ENCODE assay signal across 1 cellular context in genomic region chr1:156958247-156958714, GRCh38.
TF ChIP-seq lines count a peak whose summit lies in the region.

No MANE protein-coding gene starts in this region.

TF ChIP-seq in K562, 482 proteins besides CTCF, POLR2A, EP300 and RAD21 (continued from another document and continues in another):
- TF ChIP-seq, protein P1, sequence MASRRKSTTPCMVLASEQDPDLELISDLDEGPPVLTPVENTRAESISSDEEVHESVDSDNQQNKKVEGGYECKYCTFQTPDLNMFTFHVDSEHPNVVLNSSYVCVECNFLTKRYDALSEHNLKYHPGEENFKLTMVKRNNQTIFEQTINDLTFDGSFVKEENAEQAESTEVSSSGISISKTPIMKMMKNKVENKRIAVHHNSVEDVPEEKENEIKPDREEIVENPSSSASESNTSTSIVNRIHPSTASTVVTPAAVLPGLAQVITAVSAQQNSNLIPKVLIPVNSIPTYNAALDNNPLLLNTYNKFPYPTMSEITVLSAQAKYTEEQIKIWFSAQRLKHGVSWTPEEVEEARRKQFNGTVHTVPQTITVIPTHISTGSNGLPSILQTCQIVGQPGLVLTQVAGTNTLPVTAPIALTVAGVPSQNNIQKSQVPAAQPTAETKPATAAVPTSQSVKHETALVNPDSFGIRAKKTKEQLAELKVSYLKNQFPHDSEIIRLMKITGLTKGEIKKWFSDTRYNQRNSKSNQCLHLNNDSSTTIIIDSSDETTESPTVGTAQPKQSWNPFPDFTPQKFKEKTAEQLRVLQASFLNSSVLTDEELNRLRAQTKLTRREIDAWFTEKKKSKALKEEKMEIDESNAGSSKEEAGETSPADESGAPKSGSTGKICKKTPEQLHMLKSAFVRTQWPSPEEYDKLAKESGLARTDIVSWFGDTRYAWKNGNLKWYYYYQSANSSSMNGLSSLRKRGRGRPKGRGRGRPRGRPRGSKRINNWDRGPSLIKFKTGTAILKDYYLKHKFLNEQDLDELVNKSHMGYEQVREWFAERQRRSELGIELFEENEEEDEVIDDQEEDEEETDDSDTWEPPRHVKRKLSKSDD (conservative IDR thresholded peaks at IDR 0.05; ENCODE audit: low read length): no peak
- TF ChIP-seq ZNF384 (IDR thresholded peaks at IDR 0.05; ENCODE audit: low read depth, low read length) (no peak), CTBP1 (IDR thresholded peaks at IDR 0.05; ENCODE audit: borderline replicate concordance) (peak; percentile 100), RBBP5 (IDR thresholded peaks at IDR 0.05; ENCODE audit: borderline replicate concordance, insufficient read depth, low read length, poor library complexity, severe bottlenecking) (peak; percentile 34), ZNF197 (CRISPR knock-in tag; IDR thresholded peaks at IDR 0.05; ENCODE audit: low read depth) (peak; percentile 92; the same call in 1 of the 2 replicates), ZNF239 (CRISPR knock-in tag; IDR thresholded peaks at IDR 0.05) (peak; percentile 45; the same call in 1 of the 2 replicates), ZBTB49 (CRISPR knock-in tag; IDR thresholded peaks at IDR 0.05; ENCODE audit: borderline replicate concordance) (no peak), CBFA2T2 (conservative IDR thresholded peaks at IDR 0.05) (peak; percentile 98), ZNF395 (CRISPR knock-in tag; IDR thresholded peaks at IDR 0.05) (peak; percentile 98), MECOM (CRISPR knock-in tag; IDR thresholded peaks at IDR 0.05) (0 out of 2 replicates have a peak, but pooled peaks have one; percentile 23), CBX2 (IDR thresholded peaks at IDR 0.05; ENCODE audit: insufficient read depth, low read length, poor library complexity, severe bottlenecking) (no peak), HBP1 (CRISPR knock-in tag; IDR thresholded peaks at IDR 0.05) (peak; percentile 46; the same call in 1 of the 2 replicates), NR2C1 (IDR thresholded peaks at IDR 0.05) (peak; percentile 68), NR2C1 (tag; IDR thresholded peaks at IDR 0.05) (peak; percentile 84), TSC22D4 (tag; IDR thresholded peaks at IDR 0.05) (no peak), ZNF583 (CRISPR knock-in tag; IDR thresholded peaks at IDR 0.05) (peak; percentile 83; the same call in 1 of the 2 replicates), ZNF77 (CRISPR knock-in tag; IDR thresholded peaks at IDR 0.05) (no peak), HIVEP1 (CRISPR knock-in tag; IDR thresholded peaks at IDR 0.05) (peak; percentile 83), NR1H2 (CRISPR knock-in tag; IDR thresholded peaks at IDR 0.05) (no peak), GMEB1 (CRISPR knock-in tag; IDR thresholded peaks at IDR 0.05) (no peak), TRIM28 (IDR thresholded peaks at IDR 0.05) (0 out of 2 replicates have a peak, but pooled peaks have one; percentile 19), DPF2 (IDR thresholded peaks at IDR 0.05) (peak; percentile 93), HMGN3 (IDR thresholded peaks at IDR 0.05; ENCODE audit: borderline replicate concordance, extremely low read depth, insufficient read length, low read depth, low read length) (peak; percentile 60), MTA3 (IDR thresholded peaks at IDR 0.05; ENCODE audit: borderline replicate concordance) (peak; percentile 84; the same call in 1 of the 2 replicates), CEBPG (CRISPR knock-in tag; IDR thresholded peaks at IDR 0.05) (0 out of 2 replicates have a peak, but pooled peaks have one; percentile 17), CEBPG (tag; conservative IDR thresholded peaks at IDR 0.05 in 1 of 2, IDR thresholded peaks at IDR 0.05 in 1 of 2) (peak in 1 of 2 experiments; percentile 59; a peak in 3 of 4 replicates), WHSC1 (IDR thresholded peaks at IDR 0.05; ENCODE audit: low read length) (no peak), ZNF644 (tag; IDR thresholded peaks at IDR 0.05; ENCODE audit: low read depth) (peak; percentile 93), NONO (IDR thresholded peaks at IDR 0.05; ENCODE audit: low read depth in 2 of 2, low read length in 1 of 2) (peak in 1 of 2 experiments; percentile 66; a peak in 1 of 4 replicates), VEZF1 (CRISPR knock-in tag; IDR thresholded peaks at IDR 0.05) (peak; percentile 68), ETV1 (tag; conservative IDR thresholded peaks at IDR 0.05; ENCODE audit: low read depth) (peak; percentile 93), ZBTB9 (CRISPR knock-in tag; IDR thresholded peaks at IDR 0.05) (peak; percentile 89), SOX6 (IDR thresholded peaks at IDR 0.05) (peak; percentile 94), HSF4 (CRISPR knock-in tag; IDR thresholded peaks at IDR 0.05; ENCODE audit: borderline replicate concordance) (0 out of 2 replicates have a peak, but pooled peaks have one; percentile 54)
- TF ChIP-seq, protein P2, sequence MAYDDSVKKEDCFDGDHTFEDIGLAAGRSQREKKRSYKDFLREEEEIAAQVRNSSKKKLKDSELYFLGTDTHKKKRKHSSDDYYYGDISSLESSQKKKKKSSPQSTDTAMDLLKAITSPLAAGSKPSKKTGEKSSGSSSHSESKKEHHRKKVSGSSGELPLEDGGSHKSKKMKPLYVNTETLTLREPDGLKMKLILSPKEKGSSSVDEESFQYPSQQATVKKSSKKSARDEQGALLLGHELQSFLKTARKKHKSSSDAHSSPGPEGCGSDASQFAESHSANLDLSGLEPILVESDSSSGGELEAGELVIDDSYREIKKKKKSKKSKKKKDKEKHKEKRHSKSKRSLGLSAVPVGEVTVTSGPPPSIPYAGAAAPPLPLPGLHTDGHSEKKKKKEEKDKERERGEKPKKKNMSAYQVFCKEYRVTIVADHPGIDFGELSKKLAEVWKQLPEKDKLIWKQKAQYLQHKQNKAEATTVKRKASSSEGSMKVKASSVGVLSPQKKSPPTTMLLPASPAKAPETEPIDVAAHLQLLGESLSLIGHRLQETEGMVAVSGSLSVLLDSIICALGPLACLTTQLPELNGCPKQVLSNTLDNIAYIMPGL (CRISPR knock-in tag; IDR thresholded peaks at IDR 0.05): no peak
- TF ChIP-seq, protein P3, sequence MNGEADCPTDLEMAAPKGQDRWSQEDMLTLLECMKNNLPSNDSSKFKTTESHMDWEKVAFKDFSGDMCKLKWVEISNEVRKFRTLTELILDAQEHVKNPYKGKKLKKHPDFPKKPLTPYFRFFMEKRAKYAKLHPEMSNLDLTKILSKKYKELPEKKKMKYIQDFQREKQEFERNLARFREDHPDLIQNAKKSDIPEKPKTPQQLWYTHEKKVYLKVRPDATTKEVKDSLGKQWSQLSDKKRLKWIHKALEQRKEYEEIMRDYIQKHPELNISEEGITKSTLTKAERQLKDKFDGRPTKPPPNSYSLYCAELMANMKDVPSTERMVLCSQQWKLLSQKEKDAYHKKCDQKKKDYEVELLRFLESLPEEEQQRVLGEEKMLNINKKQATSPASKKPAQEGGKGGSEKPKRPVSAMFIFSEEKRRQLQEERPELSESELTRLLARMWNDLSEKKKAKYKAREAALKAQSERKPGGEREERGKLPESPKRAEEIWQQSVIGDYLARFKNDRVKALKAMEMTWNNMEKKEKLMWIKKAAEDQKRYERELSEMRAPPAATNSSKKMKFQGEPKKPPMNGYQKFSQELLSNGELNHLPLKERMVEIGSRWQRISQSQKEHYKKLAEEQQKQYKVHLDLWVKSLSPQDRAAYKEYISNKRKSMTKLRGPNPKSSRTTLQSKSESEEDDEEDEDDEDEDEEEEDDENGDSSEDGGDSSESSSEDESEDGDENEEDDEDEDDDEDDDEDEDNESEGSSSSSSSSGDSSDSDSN (IDR thresholded peaks at IDR 0.05; ENCODE audit: borderline replicate concordance in 1 of 2, low read depth in 2 of 2, low read length in 2 of 2): 0 out of 4 replicates have a peak, but pooled peaks of 1 of the 2 experiments have one; percentile 55
- TF ChIP-seq, protein P4, sequence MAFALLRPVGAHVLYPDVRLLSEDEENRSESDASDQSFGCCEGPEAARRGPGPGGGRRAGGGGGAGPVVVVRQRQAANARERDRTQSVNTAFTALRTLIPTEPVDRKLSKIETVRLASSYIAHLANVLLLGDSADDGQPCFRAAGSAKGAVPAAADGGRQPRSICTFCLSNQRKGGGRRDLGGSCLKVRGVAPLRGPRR (CRISPR knock-in tag; IDR thresholded peaks at IDR 0.05): 0 out of 2 replicates have a peak, but pooled peaks have one; percentile 57
